38 cellular contexts compared by ENCODE assay signal in genomic region chr13:26362261-26362660, GRCh38.
"Had no signal": no experiment of that assay in that cellular context is flagged by ENCODE, and none has a peak within 500 bp of the region (broad histone marks: within the 10 kb centered on the region; RNA-seq: fewer than 3 reads in every experiment).

No MANE protein-coding gene starts in this region.

- H3K4me1 Mint-ChIP-seq: activated B cell treated with CpG ODN at 0.5 μM for 24 hours; activated CD4-positive, alpha-beta T cell treated with anti-CD3 and anti-CD28 coated beads, Interleukin-2, amount 10 ng/mL, durations not matched to agents 24 days and 14 days; activated naive CD8-positive, alpha-beta T cell treated with anti-CD3 and anti-CD28 coated beads for 36 hours; activated T-helper 17 cell treated with anti-CD3 and anti-CD28 coated beads, Interleukin-2, amount 50 U/mL, for 72 hours had no signal

- H3K9me3 Mint-ChIP-seq: activated B cell treated with CpG ODN at 0.5 μM for 24 hours; activated CD4-positive, alpha-beta memory T cell treated with anti-CD3 and anti-CD28 coated beads for 36 hours; activated CD4-positive, alpha-beta T cell treated with anti-CD3 and anti-CD28 coated beads, Interleukin-2, amount 10 ng/mL, durations not matched to agents 24 days and 14 days; activated CD8-positive, alpha-beta T cell treated with anti-CD3 and anti-CD28 coated beads for 36 hours; activated naive CD4-positive, alpha-beta T cell treated with anti-CD3 and anti-CD28 coated beads for 36 hours; activated naive CD8-positive, alpha-beta T cell treated with anti-CD3 and anti-CD28 coated beads for 36 hours; activated T-cell treated with anti-CD3 and anti-CD28 coated beads, Interleukin-2, amount 50 U/mL, for 4 hours; activated T-cell treated with anti-CD3 and anti-CD28 coated beads, Interleukin-2, amount 50 U/mL, for 72 hours; activated T-helper 1 cell treated with anti-CD3 and anti-CD28 coated beads, Interleukin-12 subunit alpha, Interleukin-12 subunit beta, Interleukin-2, Interleukin-4 antibody, amounts not matched to agents 30 ng/mL and 10 ng/mL and 1 ng/mL, durations not matched to agents 14 hours and 24 hours and 36 hours; activated T-helper 17 cell treated with anti-CD3 and anti-CD28 coated beads, Interleukin-2, amount 50 U/mL, for 72 hours; brain; central memory CD8-positive, alpha-beta T cell; T-helper 1 cell treated with Interleukin-12 subunit alpha and Interleukin-12 subunit beta and Interleukin-4 antibody, amounts not matched to agents 30 μg/mL and 1 μg/mL, for 36 hours; T-helper 2 cell treated with Interferon-gamma antibody and Interleukin-4, amounts not matched to agents 5 μg/mL and 100 μg/mL, for 36 hours had no signal

- H3K27me3 Mint-ChIP-seq: activated B cell treated with CpG ODN at 0.5 μM for 24 hours; activated CD4-positive, alpha-beta memory T cell treated with anti-CD3 and anti-CD28 coated beads for 36 hours; activated CD4-positive, alpha-beta T cell treated with anti-CD3 and anti-CD28 coated beads, Interleukin-2, amount 10 ng/mL, durations not matched to agents 24 days and 14 days; activated CD8-positive, alpha-beta T cell treated with anti-CD3 and anti-CD28 coated beads for 36 hours; activated naive CD8-positive, alpha-beta T cell treated with anti-CD3 and anti-CD28 coated beads for 36 hours; activated T-helper 17 cell treated with anti-CD3 and anti-CD28 coated beads, Interleukin-2, amount 50 U/mL, for 72 hours; brain; central memory CD8-positive, alpha-beta T cell had no signal

- H3K27ac Mint-ChIP-seq: activated B cell treated with CpG ODN at 0.5 μM for 24 hours; activated CD4-positive, alpha-beta memory T cell treated with anti-CD3 and anti-CD28 coated beads for 36 hours; activated CD4-positive, alpha-beta T cell treated with anti-CD3 and anti-CD28 coated beads, Interleukin-2, amount 10 ng/mL, durations not matched to agents 24 days and 14 days; activated CD8-positive, alpha-beta T cell treated with anti-CD3 and anti-CD28 coated beads for 36 hours; activated naive CD4-positive, alpha-beta T cell treated with anti-CD3 and anti-CD28 coated beads for 36 hours; activated naive CD4-positive, alpha-beta T cell treated with anti-CD3 and anti-CD28 coated beads, Interleukin-2, amount 50 U/mL, for 72 hours; activated naive CD8-positive, alpha-beta T cell treated with anti-CD3 and anti-CD28 coated beads for 36 hours; activated T-helper 1 cell treated with anti-CD3 and anti-CD28 coated beads, Interleukin-12 subunit alpha, Interleukin-12 subunit beta, Interleukin-2, Interleukin-4 antibody, amounts not matched to agents 30 ng/mL and 10 ng/mL and 1 ng/mL, durations not matched to agents 14 hours and 24 hours and 36 hours; activated T-helper 17 cell treated with anti-CD3 and anti-CD28 coated beads, Interleukin-2, amount 50 U/mL, for 72 hours; brain; T-helper 1 cell treated with Interleukin-12 subunit alpha and Interleukin-12 subunit beta and Interleukin-4 antibody, amounts not matched to agents 30 μg/mL and 1 μg/mL, for 36 hours; T-helper 2 cell treated with Interferon-gamma antibody and Interleukin-4, amounts not matched to agents 5 μg/mL and 100 μg/mL, for 36 hours had no signal

- H3K9me3 ChIP-seq: adrenal gland had no signal

- H3K27me3 ChIP-seq: adrenal gland, cardiac muscle cell had no signal

- DNase-seq: activated B cell treated with CpG ODN at 0.5 μM for 24 hours; activated CD4-positive, alpha-beta memory T cell treated with anti-CD3 and anti-CD28 coated beads for 36 hours; activated CD4-positive, alpha-beta T cell treated with anti-CD3 and anti-CD28 coated beads for 4 hours; activated CD4-positive, alpha-beta T cell treated with anti-CD3 and anti-CD28 coated beads, Interleukin-2, amount 10 ng/mL, durations not matched to agents 24 days and 14 days; activated CD4-positive, alpha-beta T cell treated with anti-CD3 and anti-CD28 coated beads, Interleukin-2, amount 50 U/mL, for 1 hour; activated CD4-positive, alpha-beta T cell treated with anti-CD3 and anti-CD28 coated beads, Interleukin-2, amount 50 U/mL, for 4 hours; activated CD4-positive, CD25-positive, alpha-beta regulatory T cell treated with anti-CD3 and anti-CD28 coated beads, Interleukin-2, amount 50 U/mL, for 72 hours; activated CD8-positive, alpha-beta memory T cell treated with anti-CD3 and anti-CD28 coated beads, Interleukin-2, amount 50 U/mL, for 4 hours; activated CD8-positive, alpha-beta T cell treated with anti-CD3 and anti-CD28 coated beads for 36 hours; activated effector memory CD4-positive, alpha-beta T cell treated with anti-CD3 and anti-CD28 coated beads, Interleukin-2, amount 50 U/mL, for 16 hours; activated gamma-delta T cell treated with Interleukin-2 at 50 U/mL for 16 hours; activated naive CD4-positive, alpha-beta T cell; activated naive CD4-positive, alpha-beta T cell treated with anti-CD3 and anti-CD28 coated beads for 36 hours; activated naive CD4-positive, alpha-beta T cell treated with anti-CD3 and anti-CD28 coated beads, Interleukin-2, amount 50 U/mL, for 16 hours; activated naive CD8-positive, alpha-beta T cell treated with anti-CD3 and anti-CD28 coated beads for 36 hours; activated T-cell treated with anti-CD3 and anti-CD28 coated beads for 4 hours; activated T-cell treated with anti-CD3 and anti-CD28 coated beads, Interleukin-2, amount 50 U/mL, for 1 hour; activated T-cell treated with anti-CD3 and anti-CD28 coated beads, Interleukin-2, amount 50 U/mL, for 4 hours; activated T-cell treated with anti-CD3 and anti-CD28 coated beads, Interleukin-2, amount 50 U/mL, for 72 hours; adrenal gland; amniotic stem cell; aorta; caudate nucleus; cerebellar nuclear complex; T-helper 1 cell; T-helper 2 cell; T-helper 9 cell had no signal

- H3K27ac ChIP-seq: adrenal gland, cardiac muscle cell, VCaP had no signal

- FAIRE-seq: bronchial epithelial cell, TTC549 had no signal

- ATAC-seq: activated CD8-positive, alpha-beta T cell treated with anti-CD3 and anti-CD28 coated beads for 36 hours; activated naive CD4-positive, alpha-beta T cell treated with anti-CD3 and anti-CD28 coated beads, Interleukin-2, amount 50 U/mL, for 72 hours; activated T-cell treated with anti-CD3 and anti-CD28 coated beads, Interleukin-2, amount 50 U/mL, for 4 hours; activated T-cell treated with anti-CD3 and anti-CD28 coated beads, Interleukin-2, amount 50 U/mL, for 72 hours; activated T-helper 17 cell treated with anti-CD3 and anti-CD28 coated beads, Interleukin-2, amount 50 U/mL, for 72 hours had no signal

- H3K4me3 ChIP-seq: adrenal gland, cardiac muscle cell had no signal

- H3K36me3 ChIP-seq: adrenal gland, cardiac muscle cell had no signal

- H3K4me3 Mint-ChIP-seq: activated B cell treated with CpG ODN at 0.5 μM for 24 hours; activated CD4-positive, alpha-beta memory T cell treated with anti-CD3 and anti-CD28 coated beads for 36 hours; activated CD4-positive, alpha-beta T cell treated with anti-CD3 and anti-CD28 coated beads, Interleukin-2, amount 10 ng/mL, durations not matched to agents 24 days and 14 days; activated CD8-positive, alpha-beta T cell treated with anti-CD3 and anti-CD28 coated beads for 36 hours; activated naive CD4-positive, alpha-beta T cell treated with anti-CD3 and anti-CD28 coated beads for 36 hours; activated naive CD8-positive, alpha-beta T cell treated with anti-CD3 and anti-CD28 coated beads for 36 hours; activated T-cell treated with anti-CD3 and anti-CD28 coated beads, Interleukin-2, amount 50 U/mL, for 4 hours; activated T-cell treated with anti-CD3 and anti-CD28 coated beads, Interleukin-2, amount 50 U/mL, for 72 hours; activated T-helper 1 cell treated with anti-CD3 and anti-CD28 coated beads, Interleukin-12 subunit alpha, Interleukin-12 subunit beta, Interleukin-2, Interleukin-4 antibody, amounts not matched to agents 30 ng/mL and 10 ng/mL and 1 ng/mL, durations not matched to agents 14 hours and 24 hours and 36 hours; activated T-helper 17 cell treated with anti-CD3 and anti-CD28 coated beads, Interleukin-2, amount 50 U/mL, for 72 hours; brain; central memory CD8-positive, alpha-beta T cell; T-helper 1 cell treated with Interleukin-12 subunit alpha and Interleukin-12 subunit beta and Interleukin-4 antibody, amounts not matched to agents 30 μg/mL and 1 μg/mL, for 36 hours; T-helper 2 cell treated with Interferon-gamma antibody and Interleukin-4, amounts not matched to agents 5 μg/mL and 100 μg/mL, for 36 hours had no signal

- H3K4me1 ChIP-seq: adrenal gland had no signal
